In the genomic region with DNA sequence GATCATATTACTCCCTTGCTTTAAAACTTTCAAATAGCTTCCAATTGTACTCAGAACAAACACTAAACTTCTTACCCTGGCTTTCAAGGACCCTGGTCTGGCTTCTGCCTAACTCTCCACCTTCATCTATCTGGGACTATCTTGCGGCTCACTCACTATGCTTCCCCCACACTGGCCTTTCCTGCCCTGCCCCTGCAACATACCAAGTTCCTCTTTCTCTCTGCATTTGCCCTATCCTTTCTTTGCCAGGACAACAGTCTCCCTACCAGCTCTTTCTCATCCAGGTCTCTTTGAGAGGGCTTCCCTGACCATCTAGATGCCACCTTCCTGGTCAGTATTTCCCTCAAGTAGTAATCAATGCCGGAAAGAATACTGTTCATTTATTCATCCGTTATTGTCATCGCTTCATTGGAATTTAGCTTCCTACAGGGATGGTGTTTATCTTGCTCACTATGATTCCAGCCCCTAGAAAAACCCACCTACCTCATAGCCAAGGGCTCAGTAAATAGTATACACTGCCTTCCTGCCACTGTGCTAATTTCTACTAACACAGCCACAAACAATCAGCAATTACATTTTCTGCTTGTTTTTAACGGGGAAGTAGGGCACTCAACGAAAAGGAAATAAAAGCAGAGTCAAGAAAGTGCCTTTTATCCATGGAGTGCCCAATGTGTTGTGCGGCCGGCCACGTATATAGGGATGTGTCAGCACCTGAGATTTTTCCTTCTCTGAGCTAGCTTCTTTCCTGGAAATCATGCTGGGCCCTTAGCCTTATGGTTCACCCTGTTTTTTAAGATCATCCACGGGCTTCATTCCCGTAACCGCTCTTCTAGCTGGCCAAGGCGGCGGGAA, we compare ENCODE assay signal across 8 cellular contexts. TPM values are rescaled to one million over a fixed set of nuclear protein-coding genes. Genes with fewer than 3 reads are reported as not detected.
A peak's percentile ranks its signal among the peaks of the same experiment; 100 is the strongest.
DNase-seq lines count a peak whose midpoint lies in the region; ATAC-seq and TF ChIP-seq lines count a peak whose summit lies in the region.

No MANE protein-coding gene starts in this region.

- peak in 1 of 2 donors; percentile 5 for DNase-seq in heart right ventricle
- DNase-seq in Right ventricle myocardium superior, result no peak
- DNase-seq in UCSD-AML1 (lab: John Stamatoyannopoulos, UW; ENCODE audit: unreplicated experiment), result peak; percentile 50
- DNase-seq in NCI-H187 (lab: John Stamatoyannopoulos, UW), result no peak
- DNase-seq in dedifferentiated amniotic fluid mesenchymal stem cell (ENCODE audit: extremely low spot score), result no peak

- H3K27me3 ChIP-seq in heart right ventricle, result no peaks in the 10 kb centered on the region
- no peaks in the 10 kb centered on the region for H3K27me3 ChIP-seq in iPS-18a (ENCODE audit: control insufficient read depth, insufficient read depth, low read length)
- H3K27me3 ChIP-seq in thymus (ENCODE audit: control insufficient read depth, insufficient read depth), result no peaks in the 10 kb centered on the region

- ATAC-seq in heart right ventricle (peak in 1 of 8 donors; percentile 1), Right ventricle myocardium superior (ENCODE audit: poor library complexity) (no peak), HG03103 (IDR thresholded peaks at IDR 0.05; ENCODE audit: low read depth, unreplicated experiment) (peak; percentile 5)

- H3K27ac ChIP-seq in heart right ventricle, result peak overlapping the region; percentile 9 to 92 (median 82)
- peak overlapping the region; percentile 91 for H3K27ac ChIP-seq in iPS-18a (ENCODE audit: low read length)
- H3K27ac ChIP-seq in thymus (ENCODE audit: low read depth), result peak overlapping the region; percentile 32

- H3K4me3 ChIP-seq in heart right ventricle, result peak overlapping the region; percentile 46 to 75 (median 64)
- H3K4me3 ChIP-seq in iPS-18a (ENCODE audit: low read length), result peak overlapping the region; percentile 76
- H3K4me3 ChIP-seq in thymus (ENCODE audit: low read length), result peak overlapping the region; percentile 65

- H3K4me1 ChIP-seq in heart right ventricle (peaks cover 0 to 34% (median 15%) of the 10 kb centered on the region in 9 donors), iPS-18a (ENCODE audit: control insufficient read depth, low read depth, low read length) (peaks cover 25% of the 10 kb centered on the region), thymus (ENCODE audit: control insufficient read depth, insufficient read depth, low read length) (peaks cover 8% of the 10 kb centered on the region)

- H3K36me3 ChIP-seq in heart right ventricle, result no peaks in the 10 kb centered on the region
- peaks cover 4% of the 10 kb centered on the region for H3K36me3 ChIP-seq in iPS-18a (ENCODE audit: control insufficient read depth, low read depth, low read length)
- no peaks in the 10 kb centered on the region for H3K36me3 ChIP-seq in thymus (ENCODE audit: control insufficient read depth, insufficient read depth)

- intact Hi-C loops in heart right ventricle (cut with DNase I) (loop anchor here (5.0 to 10.0 kb wide), 7 partner anchors 55 to 795 kb away; partner anchors contain the start of genes HFM1 (in 4 of the 10), GLMN (in 3 of the 10) and RPAP2 (in 3 of the 10)), Right ventricle myocardium superior (cut with DNase I) (loop anchor here (10.0 kb wide), 1 partner anchor 215 kb away; no protein-coding TSS in a partner anchor)

- WGBS in heart right ventricle, 2 donors, result 14 to 17% methylated on average over 14 of the region's 14 CpGs
- 22% methylated on average over 14 of the region's 14 CpGs for WGBS in thymus

- H3K9ac ChIP-seq in iPS-18a (ENCODE audit: low read length), result peak overlapping the region; percentile 86

- no peak for TF ChIP-seq CTCF in heart right ventricle (IDR thresholded peaks at IDR 0.05)

- H3K9me3 ChIP-seq in heart right ventricle (no peaks in the 10 kb centered on the region), iPS-18a (ENCODE audit: control insufficient read depth, low read depth, low read length) (no peaks in the 10 kb centered on the region), thymus (ENCODE audit: control insufficient read depth) (no peaks in the 10 kb centered on the region)

RNA-seq across cellular contexts. Expression of gene CDC7, which starts 0.5 kb away (rescaled TPM):
- 1 to 10 TPM in 4 of 10 donors, under 1 TPM in 6; 0.26 to 4.0 (median 0.73) TPM for total RNA-seq in heart right ventricle
- 1 to 10 TPM in 1 of 2 donors, under 1 TPM in 1; 0.84 to 1.3 TPM for polyA plus RNA-seq in heart right ventricle
- 0.89 TPM for total RNA-seq in Right ventricle myocardium superior
- polyA plus RNA-seq in thymus, result 8.1 TPM

Comparison
In these comparisons a context has a peak if more than half of its experiments do, and no peak if none do; other contexts are left out.
1. H3K27ac ChIP-seq: peak in every context shown above with its lines; median percentile 91 in iPS-18a; 82 in heart right ventricle; 32 in thymus.